In the genomic region with DNA sequence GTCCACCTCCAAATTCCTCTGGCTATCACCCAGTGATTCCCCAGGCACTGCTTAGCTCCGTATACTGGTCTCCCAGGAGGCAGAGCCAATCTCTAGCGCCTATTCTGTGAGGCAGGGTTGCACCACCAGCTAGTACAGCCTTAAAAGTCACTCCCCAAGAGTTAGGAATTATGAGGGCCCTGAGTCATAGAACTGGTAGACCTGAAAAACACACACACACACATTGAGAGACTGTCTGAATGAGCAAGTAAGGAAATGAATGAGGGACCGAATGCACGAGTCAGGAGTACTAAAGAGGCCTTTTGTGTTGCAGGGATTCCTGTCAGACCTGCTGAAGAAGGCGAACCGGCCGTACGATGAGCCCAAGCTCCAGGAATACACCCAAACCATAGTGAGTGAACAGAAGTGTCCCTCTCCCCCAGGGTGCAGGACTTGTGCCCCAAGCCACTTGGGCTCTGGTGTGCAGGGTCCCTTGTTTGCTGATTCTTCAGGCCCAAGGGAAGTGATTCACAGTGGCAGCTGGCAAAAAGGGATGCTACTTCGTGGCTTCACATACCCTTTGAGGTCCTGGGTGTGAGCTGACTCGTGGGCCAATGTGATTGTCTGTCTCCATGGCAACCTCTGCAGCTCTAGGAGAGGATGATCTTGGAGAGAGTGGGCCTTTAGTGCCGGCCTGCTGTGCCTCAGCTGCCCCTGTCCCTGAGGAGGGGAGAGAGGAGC, we compare ENCODE assay signal across 12 cellular contexts. TPM values are rescaled to one million over a fixed set of nuclear protein-coding genes. Genes with fewer than 3 reads are reported as not detected.
DNase-seq lines count a peak whose midpoint lies in the region; ATAC-seq and TF ChIP-seq lines count a peak whose summit lies in the region.
"Had no signal": no experiment of that assay in that cellular context is flagged by ENCODE, and none has a peak within 500 bp of the region (broad histone marks: within the 10 kb centered on the region; RNA-seq: fewer than 3 reads in every experiment).

No MANE protein-coding gene starts in this region.

- H4K20me1 ChIP-seq in PC-3 (ENCODE audit: low read length): no peaks in the 10 kb centered on the region

- no peak overlapping the region for H3K4me2 ChIP-seq in PC-3 (ENCODE audit: low read length)

- intact Hi-C loops in PC-3 (cut with micrococcal nuclease) (no loop called here), esophagus squamous epithelium (cut with DNase I) (no loop called here), body of pancreas (cut with DNase I) (no loop called here)

- no peaks in the 10 kb centered on the region for H3K9me2 ChIP-seq in PC-3 (replicated peaks; ENCODE audit: low read length)

- no peaks in the 10 kb centered on the region for H3F3A ChIP-seq in PC-3 (ENCODE audit: low read length, unreplicated experiment)

- 46 to 48% methylated on average over 8 to 10 of the region's 11 CpGs for WGBS in esophagus squamous epithelium, 2 donors
- WGBS in body of pancreas, 2 donors: 65 to 68% methylated on average over 9 to 11 of the region's 11 CpGs

- CTCF ChIA-PET in activated CD8-positive, alpha-beta memory T cell treated with anti-CD3 and anti-CD28 coated beads, Interleukin-2, amount 10 ng/mL, durations not matched to agents 7 days and 5 days (lab: Charles Lee): interaction anchor here (1.2 kb wide), 1 partner anchor 29 kb away, joined by 5 read pairs; no protein-coding TSS in a partner anchor
- CTCF ChIA-PET in PC-3 (lab: Charles Lee): no interaction called here

- H3K27ac ChIP-seq in PC-3 (ENCODE audit: low read length): no peak overlapping the region
- peak overlapping the region in 3 of 4 donors; percentile 42 to 75 (median 56) for H3K27ac ChIP-seq in esophagus squamous epithelium
- no peak overlapping the region for H3K27ac ChIP-seq in body of pancreas
- H3K27ac ChIP-seq: thoracic aorta had no signal

- H3K36me3 Mint-ChIP-seq in activated CD8-positive, alpha-beta memory T cell treated with anti-CD3 and anti-CD28 coated beads, Interleukin-2, amount 10 ng/mL, durations not matched to agents 7 days and 5 days: no peaks in the 10 kb centered on the region

- H3K27me3 Mint-ChIP-seq in activated CD8-positive, alpha-beta memory T cell treated with anti-CD3 and anti-CD28 coated beads, Interleukin-2, amount 10 ng/mL, durations not matched to agents 7 days and 5 days: peaks cover 5% of the 10 kb centered on the region

- no peaks in the 10 kb centered on the region for H3K36me3 ChIP-seq in PC-3 (ENCODE audit: low read depth, low read length)
- H3K36me3 ChIP-seq in esophagus squamous epithelium: no peaks in the 10 kb centered on the region
- H3K36me3 ChIP-seq in body of pancreas (replicated peaks in 1 of 2; ENCODE audit: insufficient read depth in 1 of 2, low read depth in 2 of 2): no peaks in the 10 kb centered on the region
- H3K36me3 ChIP-seq: thoracic aorta had no signal

- H3K9me3 ChIP-seq in PC-3 (ENCODE audit: low read length) (no peaks in the 10 kb centered on the region), esophagus squamous epithelium (no peaks in the 10 kb centered on the region), body of pancreas (no peaks in the 10 kb centered on the region)
- H3K9me3 ChIP-seq: thoracic aorta had no signal

- H3K27ac Mint-ChIP-seq in activated CD8-positive, alpha-beta memory T cell treated with anti-CD3 and anti-CD28 coated beads, Interleukin-2, amount 10 ng/mL, durations not matched to agents 7 days and 5 days: no peak overlapping the region
- H3K27ac Mint-ChIP-seq: CD4-positive, alpha-beta T cell had no signal

- DNase-seq in activated CD8-positive, alpha-beta memory T cell treated with anti-CD3 and anti-CD28 coated beads, Interleukin-2, amount 10 ng/mL, durations not matched to agents 7 days and 5 days: peak; percentile 51
- no peak for DNase-seq in activated CD8-positive, alpha-beta memory T cell treated with anti-CD3 and anti-CD28 coated beads, Interleukin-2, amount 50 U/mL, for 4 hours
- DNase-seq in PC-3 (peak; percentile 7), esophagus squamous epithelium (lab: John Stamatoyannopoulos, UW) (no peak), body of pancreas (no peak), pons (ENCODE audit: low spot score) (no peak)
- peak; percentile 4 to 11 for DNase-seq in stimulated activated CD8-positive, alpha-beta memory T cell treated with anti-CD3 and anti-CD28 coated beads, Interleukin-15, amount 100 ng/mL, for 48 hours (ENCODE audit: low read depth in 2 of 2)
- DNase-seq: CD4-positive, alpha-beta T cell; NCI-H187 treated with DMSO at 0.1 percent for 48 hours had no signal

- H3K4me3 Mint-ChIP-seq in activated CD8-positive, alpha-beta memory T cell treated with anti-CD3 and anti-CD28 coated beads, Interleukin-2, amount 10 ng/mL, durations not matched to agents 7 days and 5 days: no peak overlapping the region
- H3K4me3 Mint-ChIP-seq: CD4-positive, alpha-beta T cell had no signal

- H3K79me2 ChIP-seq in PC-3 (ENCODE audit: low read length): no peaks in the 10 kb centered on the region

- POLR2A ChIA-PET in PC-3 (lab: Charles Lee; ENCODE audit: unreplicated experiment): no interaction called here

- H3K4me1 Mint-ChIP-seq in activated CD8-positive, alpha-beta memory T cell treated with anti-CD3 and anti-CD28 coated beads, Interleukin-2, amount 10 ng/mL, durations not matched to agents 7 days and 5 days: peaks cover 2% of the 10 kb centered on the region

- BruUV-seq in PC-3 (replicated peaks; lab: Mats Ljungman, UMichigan): no TSS peak

- H3K27me3 ChIP-seq in PC-3 (ENCODE audit: low read length): peaks cover 36% of the 10 kb centered on the region
- H3K27me3 ChIP-seq in esophagus squamous epithelium: peaks cover 0 to 35% (median 0%) of the 10 kb centered on the region in 4 donors
- H3K27me3 ChIP-seq in body of pancreas: no peaks in the 10 kb centered on the region

- H3K4me3 ChIP-seq in PC-3 (ENCODE audit: low read length) (no peak overlapping the region), esophagus squamous epithelium (no peak overlapping the region), body of pancreas (no peak overlapping the region)
- H3K4me3 ChIP-seq: thoracic aorta had no signal

- TF ChIP-seq POLR2A in esophagus squamous epithelium (IDR thresholded peaks at IDR 0.05) (no peak), body of pancreas (IDR thresholded peaks at IDR 0.05) (no peak)

- H2AFZ ChIP-seq in PC-3 (ENCODE audit: low read length): no peak overlapping the region

- H3K9ac ChIP-seq in PC-3 (ENCODE audit: low read length): no peak overlapping the region

- no peaks in the 10 kb centered on the region for H3K9me3 Mint-ChIP-seq in activated CD8-positive, alpha-beta memory T cell treated with anti-CD3 and anti-CD28 coated beads, Interleukin-2, amount 10 ng/mL, durations not matched to agents 7 days and 5 days (ENCODE audit: low read depth)
- H3K9me3 Mint-ChIP-seq: CD4-positive, alpha-beta T cell had no signal

- peak; percentile 48 for ATAC-seq in activated CD8-positive, alpha-beta memory T cell treated with anti-CD3 and anti-CD28 coated beads, Interleukin-2, amount 10 ng/mL, durations not matched to agents 7 days and 5 days
- ATAC-seq in PC-3 (no peak), body of pancreas (no peak), HG03378 (IDR thresholded peaks at IDR 0.05; ENCODE audit: unreplicated experiment) (no peak)
- ATAC-seq: SK-N-SH treated with all-trans-retinoic acid at 6 μM for 48 hours had no signal

- TF ChIP-seq CTCF in PC-3 (conservative IDR thresholded peaks at IDR 0.05; ENCODE audit: low read depth, low read length) (no peak), esophagus squamous epithelium (IDR thresholded peaks at IDR 0.05) (no peak), body of pancreas (IDR thresholded peaks at IDR 0.05) (no peak)

- no peaks in the 10 kb centered on the region for H3K4me1 ChIP-seq in PC-3 (ENCODE audit: insufficient read depth, low read length)
- H3K4me1 ChIP-seq in esophagus squamous epithelium: peaks cover 0 to 48% (median 0%) of the 10 kb centered on the region in 3 donors
- peaks cover 7% of the 10 kb centered on the region for H3K4me1 ChIP-seq in body of pancreas

RNA-seq across cellular contexts. Expression of gene CALB2, which starts 24.7 kb away (rescaled TPM):
- not detected for total RNA-seq in activated CD8-positive, alpha-beta memory T cell treated with anti-CD3 and anti-CD28 coated beads, Interleukin-2, amount 10 ng/mL, durations not matched to agents 7 days and 5 days
- 0.47 TPM in 1 of 2 replicates, not detected in the other for total RNA-seq in PC-3 (2014; rRNA removed)
- total RNA-seq in esophagus squamous epithelium: 1 to 10 TPM in 3 of 4 donors, under 1 TPM in 1; 0.35 to 3.8 (median 2.4) TPM
- total RNA-seq in body of pancreas: 1 to 10 TPM in 1 of 2 donors, under 1 TPM in 1; 0.99 to 3.1 TPM
- total RNA-seq: CD4-positive, alpha-beta T cell had no signal

RNA-seq across cellular contexts. Expression of gene TLE7, which starts 58.6 kb away (rescaled TPM):
- not detected for total RNA-seq in activated CD8-positive, alpha-beta memory T cell treated with anti-CD3 and anti-CD28 coated beads, Interleukin-2, amount 10 ng/mL, durations not matched to agents 7 days and 5 days
- total RNA-seq in PC-3 (2014; rRNA removed) (not detected in 2 replicates), esophagus squamous epithelium (not detected), body of pancreas (not detected)
- total RNA-seq: CD4-positive, alpha-beta T cell; thoracic aorta had no signal

Comparison
In these comparisons a context has a peak if more than half of its experiments do, and no peak if none do; other contexts are left out.
1. DNase-seq: peak in activated CD8-positive, alpha-beta memory T cell treated with anti-CD3 and anti-CD28 coated beads, Interleukin-2, amount 10 ng/mL, durations not matched to agents 7 days and 5 days (single experiment), PC-3 (single experiment) and stimulated activated CD8-positive, alpha-beta memory T cell treated with anti-CD3 and anti-CD28 coated beads, Interleukin-15, amount 100 ng/mL, for 48 hours (2 of 2); none in activated CD8-positive, alpha-beta memory T cell treated with anti-CD3 and anti-CD28 coated beads, Interleukin-2, amount 50 U/mL, for 4 hours (single experiment), esophagus squamous epithelium (single experiment), body of pancreas (0 of 4) and pons (single experiment).
2. H3K27ac ChIP-seq: peak in esophagus squamous epithelium (3 of 4); none in PC-3 (single experiment) and body of pancreas (0 of 4).